Comparison of ENCODE assay signal across 10 cellular contexts in genomic region chr4:177367336-177367735, GRCh38. TPM values are rescaled to one million over a fixed set of nuclear protein-coding genes. Genes with fewer than 3 reads are reported as not detected.
DNase-seq lines count a peak whose midpoint lies in the region; ATAC-seq and TF ChIP-seq lines count a peak whose summit lies in the region.
"Had no signal": no experiment of that assay in that cellular context is flagged by ENCODE, and none has a peak within 500 bp of the region (broad histone marks: within the 10 kb centered on the region; RNA-seq: fewer than 3 reads in every experiment).

No MANE protein-coding gene starts in this region.

- H3K36me3 Mint-ChIP-seq in natural killer cell, result no peaks in the 10 kb centered on the region

- H3K27me3 Mint-ChIP-seq in natural killer cell (ENCODE audit: low read depth in 2 of 2), result no peaks in the 10 kb centered on the region

- TF ChIP-seq CTCF in natural killer cell (IDR thresholded peaks at IDR 0.05), result no peak

- ATAC-seq in HG03432 (IDR thresholded peaks at IDR 0.05; ENCODE audit: unreplicated experiment) (peak; percentile 57), natural killer cell (peak in 2 of 3 donors; percentile 52 to 53)

- peak; percentile 14 for DNase-seq in SIG-M5 treated with dmso at 0.1 percent for 504 hours (lab: John Stamatoyannopoulos, UW; ENCODE audit: unreplicated experiment)
- no peak for DNase-seq in SIG-M5 (lab: John Stamatoyannopoulos, UW)
- DNase-seq in astrocyte of the hippocampus (ENCODE audit: low read depth, low spot score), result peak; percentile 10
- DNase-seq in natural killer cell, result no peak
- DNase-seq in head of caudate nucleus, result no peak
- no peak for DNase-seq in COR-L47 (lab: John Stamatoyannopoulos, UW)
- DNase-seq in NCI-H345 (lab: John Stamatoyannopoulos, UW), result no peak
- DNase-seq: NCI-H2029 had no signal

- H3K9me3 Mint-ChIP-seq in natural killer cell, result no peaks in the 10 kb centered on the region
- H3K9me3 Mint-ChIP-seq: CD14-positive monocyte had no signal

- peaks cover 0 to 10% of the 10 kb centered on the region in 2 donors for H3K4me1 Mint-ChIP-seq in natural killer cell

- intact Hi-C loops in natural killer cell (cut with micrococcal nuclease) (no loop called here), head of caudate nucleus (cut with DNase I) (no loop called here)

- no peak overlapping the region for H3K4me3 Mint-ChIP-seq in natural killer cell
- H3K4me3 Mint-ChIP-seq: CD14-positive monocyte had no signal

- H3K27ac Mint-ChIP-seq in natural killer cell, result no peak overlapping the region
- H3K27ac Mint-ChIP-seq: CD14-positive monocyte had no signal

RNA-seq across cellular contexts. Expression of gene NEIL3, which starts 57.7 kb away (rescaled TPM):
- 1 to 10 TPM in 2 of 3 donors, under 1 TPM in 1; 0.45 to 1.9 (median 1.2) TPM for total RNA-seq in natural killer cell

Comparison
In these comparisons a context has a peak if more than half of its experiments do, and no peak if none do; other contexts are left out.
1. DNase-seq: peak in SIG-M5 treated with dmso at 0.1 percent for 504 hours (single experiment) and astrocyte of the hippocampus (single experiment); none in SIG-M5 (single experiment), natural killer cell (single experiment), head of caudate nucleus (0 of 42), COR-L47 (single experiment) and NCI-H345 (single experiment).